29 cellular contexts compared by ENCODE assay signal in genomic region chr2:132282911-132283310, GRCh38.
"Had no signal": no experiment of that assay in that cellular context is flagged by ENCODE, and none has a peak within 500 bp of the region (broad histone marks: within the 10 kb centered on the region; RNA-seq: fewer than 3 reads in every experiment).

No MANE protein-coding gene starts in this region.

- H2AFZ ChIP-seq: hepatocyte had no signal

- H3K4me3 Mint-ChIP-seq: naive thymus-derived CD4-positive, alpha-beta T cell; natural killer cell treated with Interleukin-12 subunit alpha and Interleukin-12 subunit beta and Interleukin-15 and Interleukin-18, amount 100 ng/mL, for 72 hours; stimulated activated naive B cell treated with anti-CD40 and anti-IgM and Interleukin-4, amounts not matched to agents 10 μg/mL and 1 μg/mL and 100 μg/mL, for 72 hours had no signal

- H3K36me3 ChIP-seq: left ventricle myocardium inferior, pancreas, prostate gland, stomach, thyroid gland, transverse colon, upper lobe of right lung had no signal

- DNase-seq: islet precursor cell; left ventricle myocardium inferior; mesendoderm; midbrain; mucosa of descending colon; naive thymus-derived CD4-positive, alpha-beta T cell; nucleus accumbens; pancreas; posterior cingulate gyrus; retina; right cardiac atrium; stimulated activated CD4-positive, alpha-beta T cell treated with anti-CD3 and anti-CD28 coated beads, Interleukin-12 subunit alpha, Interleukin-12 subunit beta, amount 100 ng/mL, for 4 hours; stimulated activated CD4-positive, alpha-beta T cell treated with anti-CD3 and anti-CD28 coated beads, Interleukin-15, amount 100 ng/mL, for 24 hours; stimulated activated CD4-positive, alpha-beta T cell treated with anti-CD3 and anti-CD28 coated beads, Interleukin-2, amount 100 ng/mL, for 24 hours; stimulated activated CD4-positive, alpha-beta T cell treated with anti-CD3 and anti-CD28 coated beads, Interleukin-4, amount 100 ng/mL, for 1 hour; stimulated activated naive B cell treated with anti-CD40 and anti-IgM and Interleukin-4, amounts not matched to agents 10 μg/mL and 1 μg/mL and 100 μg/mL, for 72 hours; stimulated activated naive CD8-positive, alpha-beta T cell treated with anti-CD3 and anti-CD28 coated beads, Interleukin-15, Interleukin-2, amounts not matched to agents 100 U/mL and 50 U/mL, for 24 hours; stomach; testis; thyroid gland; transverse colon; upper lobe of right lung had no signal

- H3K9me3 ChIP-seq: mucosa of descending colon, pancreas, prostate gland, testis, thyroid gland, transverse colon, upper lobe of right lung had no signal

- H3K79me2 ChIP-seq: hepatocyte had no signal

- H3K4me3 ChIP-seq: hepatocyte, left ventricle myocardium inferior, lung, mucosa of descending colon, pancreas, prostate gland, skin epidermis, stomach, testis, thyroid gland, transverse colon, upper lobe of right lung had no signal

- H3K4me2 ChIP-seq: hepatocyte had no signal

- H3K27me3 ChIP-seq: hepatocyte, pancreas, testis, thyroid gland, transverse colon, upper lobe of right lung had no signal

- H3K27ac ChIP-seq: hepatocyte, left ventricle myocardium inferior, pancreas, prostate gland, skin epidermis, stomach, testis, thyroid gland, transverse colon, upper lobe of right lung had no signal

- H3K36me3 Mint-ChIP-seq: stimulated activated naive B cell treated with anti-CD40 and anti-IgM and Interleukin-4, amounts not matched to agents 10 μg/mL and 1 μg/mL and 100 μg/mL, for 72 hours had no signal

- H3K27me3 Mint-ChIP-seq: natural killer cell treated with Interleukin-12 subunit alpha and Interleukin-12 subunit beta and Interleukin-15 and Interleukin-18, amount 100 ng/mL, for 72 hours had no signal

- ATAC-seq: mucosa of descending colon; naive thymus-derived CD4-positive, alpha-beta T cell; natural killer cell treated with Interleukin-12 subunit alpha and Interleukin-12 subunit beta and Interleukin-15 and Interleukin-18, amount 100 ng/mL, for 72 hours; pancreas; right cardiac atrium; sciatic nerve; stimulated activated naive B cell treated with anti-CD40 and anti-IgM and Interleukin-4, amounts not matched to agents 10 μg/mL and 1 μg/mL and 100 μg/mL, for 72 hours; stimulated activated naive CD8-positive, alpha-beta T cell treated with anti-CD3 and anti-CD28 coated beads, Interleukin-15, Interleukin-2, amounts not matched to agents 100 U/mL and 50 U/mL, for 24 hours; upper lobe of right lung had no signal

- H3K4me1 Mint-ChIP-seq: naive thymus-derived CD4-positive, alpha-beta T cell; stimulated activated naive B cell treated with anti-CD40 and anti-IgM and Interleukin-4, amounts not matched to agents 10 μg/mL and 1 μg/mL and 100 μg/mL, for 72 hours had no signal

- H3K27ac Mint-ChIP-seq: naive thymus-derived CD4-positive, alpha-beta T cell; natural killer cell treated with Interleukin-12 subunit alpha and Interleukin-12 subunit beta and Interleukin-15 and Interleukin-18, amount 100 ng/mL, for 72 hours; stimulated activated naive B cell treated with anti-CD40 and anti-IgM and Interleukin-4, amounts not matched to agents 10 μg/mL and 1 μg/mL and 100 μg/mL, for 72 hours had no signal

- FAIRE-seq: urothelium cell line had no signal

- H3K4me1 ChIP-seq: left ventricle myocardium inferior, pancreas, prostate gland, stomach, testis, thyroid gland, transverse colon, upper lobe of right lung had no signal
